In genomic region chr1:160205974-160206369, GRCh38 we compare ENCODE assay signal across 8 cellular contexts. TPM values are rescaled to one million over a fixed set of nuclear protein-coding genes. Genes with fewer than 3 reads are reported as not detected.
A peak's percentile ranks its signal among the peaks of the same experiment; 100 is the strongest.
DNase-seq lines count a peak whose midpoint lies in the region; ATAC-seq, FAIRE-seq and TF ChIP-seq lines count a peak whose summit lies in the region.

No MANE protein-coding gene starts in this region.

- H3K4me3 ChIP-seq in A549 (peak overlapping the region; percentile 88), foreskin fibroblast (ENCODE audit: low read depth in 1 of 2, low read length in 2 of 2) (peak overlapping the region; percentile 72 to 94), transverse colon (peak overlapping the region; percentile 50 to 99 (median 88))

- in situ Hi-C loops in transverse colon (cut with MboI; ENCODE audit: low pct_ligation_motif_present in 1 of 4, low pct_unique_long_range_greater_than_20kb in 1 of 4, low sequenced_read_pairs in 3 of 4), result no loop called here

- CTCF ChIA-PET in A549 (lab: Yijun Ruan, JAX), result interaction anchor here (1.1 to 7.6 kb wide), 6 partner anchors 8 to 104 kb away, joined by 3 to 86 read pairs (median 35); partner anchors contain the start of gene CASQ1

- H3K4me1 ChIP-seq in A549 (peaks cover 45% of the 10 kb centered on the region), transverse colon (peaks cover 17 to 57% (median 40%) of the 10 kb centered on the region in 4 donors)

- H3K36me3 ChIP-seq in transverse colon, result no peaks in the 10 kb centered on the region

- TF ChIP-seq EP300 in A549 (IDR thresholded peaks at IDR 0.05) (no peak), transverse colon (IDR thresholded peaks at IDR 0.05; ENCODE audit: low read depth) (no peak)

- H3K27me3 Mint-ChIP-seq in activated T-helper 1 cell treated with anti-CD3 and anti-CD28 coated beads, Interleukin-12 subunit alpha, Interleukin-12 subunit beta, Interleukin-2, Interleukin-4 antibody, amounts not matched to agents 30 ng/mL and 10 ng/mL and 1 ng/mL, durations not matched to agents 14 hours and 24 hours and 36 hours (ENCODE audit: insufficient read depth), result no peaks in the 10 kb centered on the region

- DNase-seq in A549 (ENCODE audit: low read depth in 1 of 2, low spot score in 1 of 2) (peak; percentile 48 to 66), NCI-H748 (lab: John Stamatoyannopoulos, UW; ENCODE audit: unreplicated experiment) (peak; percentile 47), foreskin fibroblast (peak; percentile 55 to 78), occipital lobe (lab: John Stamatoyannopoulos, UW) (peak; percentile 60), transverse colon (peak; percentile 47), NCI-H187 treated with DMSO at 0.1 percent for 48 hours (lab: John Stamatoyannopoulos, UW) (no peak)
- DNase-seq in activated T-helper 1 cell treated with anti-CD3 and anti-CD28 coated beads, Interleukin-12 subunit alpha, Interleukin-12 subunit beta, Interleukin-2, Interleukin-4 antibody, amounts not matched to agents 30 ng/mL and 10 ng/mL and 1 ng/mL, durations not matched to agents 14 hours and 24 hours and 36 hours (ENCODE audit: low spot score), result no peak

- POLR2A ChIA-PET in A549 (lab: Yijun Ruan, JAX), result no interaction called here

- peak overlapping the region; percentile 85 for H3K4me3 Mint-ChIP-seq in activated T-helper 1 cell treated with anti-CD3 and anti-CD28 coated beads, Interleukin-12 subunit alpha, Interleukin-12 subunit beta, Interleukin-2, Interleukin-4 antibody, amounts not matched to agents 30 ng/mL and 10 ng/mL and 1 ng/mL, durations not matched to agents 14 hours and 24 hours and 36 hours

- ATAC-seq in A549, result peak; percentile 68 to 76
- peak; percentile 37 for ATAC-seq in GM19467 (IDR thresholded peaks at IDR 0.05; ENCODE audit: unreplicated experiment)

- no peak for FAIRE-seq in A549 (lab: Jason Lieb, UNC)

- intact Hi-C loops in activated T-helper 1 cell treated with anti-CD3 and anti-CD28 coated beads, Interleukin-12 subunit alpha, Interleukin-12 subunit beta, Interleukin-2, Interleukin-4 antibody, amounts not matched to agents 30 ng/mL and 10 ng/mL and 1 ng/mL, durations not matched to agents 14 hours and 24 hours and 36 hours (cut with micrococcal nuclease), result loop anchor here (1.0 kb wide), 5 partner anchors 13 to 108 kb away; partner anchors contain the start of genes IGSF8 and PEX19
- intact Hi-C loops in transverse colon (cut with DNase I; ENCODE audit: low total_unique reads), result no loop called here

- H3K9me3 Mint-ChIP-seq in activated T-helper 1 cell treated with anti-CD3 and anti-CD28 coated beads, Interleukin-12 subunit alpha, Interleukin-12 subunit beta, Interleukin-2, Interleukin-4 antibody, amounts not matched to agents 30 ng/mL and 10 ng/mL and 1 ng/mL, durations not matched to agents 14 hours and 24 hours and 36 hours, result no peaks in the 10 kb centered on the region

- peaks cover 49% of the 10 kb centered on the region for H3K4me1 Mint-ChIP-seq in activated T-helper 1 cell treated with anti-CD3 and anti-CD28 coated beads, Interleukin-12 subunit alpha, Interleukin-12 subunit beta, Interleukin-2, Interleukin-4 antibody, amounts not matched to agents 30 ng/mL and 10 ng/mL and 1 ng/mL, durations not matched to agents 14 hours and 24 hours and 36 hours (ENCODE audit: low read depth)

- no peaks in the 10 kb centered on the region for H3K9me3 ChIP-seq in A549
- no peaks in the 10 kb centered on the region for H3K9me3 ChIP-seq in transverse colon

- H3K27ac Mint-ChIP-seq in activated T-helper 1 cell treated with anti-CD3 and anti-CD28 coated beads, Interleukin-12 subunit alpha, Interleukin-12 subunit beta, Interleukin-2, Interleukin-4 antibody, amounts not matched to agents 30 ng/mL and 10 ng/mL and 1 ng/mL, durations not matched to agents 14 hours and 24 hours and 36 hours, result peak overlapping the region; percentile 87

- TF ChIP-seq CTCF in A549 (IDR thresholded peaks at IDR 0.05), result no peak
- TF ChIP-seq CTCF in foreskin fibroblast (IDR thresholded peaks at IDR 0.05; ENCODE audit: low read depth, low read length), result no peak
- TF ChIP-seq CTCF in transverse colon (IDR thresholded peaks at IDR 0.05), result no peak

- peaks cover 17% of the 10 kb centered on the region for H3K36me3 Mint-ChIP-seq in activated T-helper 1 cell treated with anti-CD3 and anti-CD28 coated beads, Interleukin-12 subunit alpha, Interleukin-12 subunit beta, Interleukin-2, Interleukin-4 antibody, amounts not matched to agents 30 ng/mL and 10 ng/mL and 1 ng/mL, durations not matched to agents 14 hours and 24 hours and 36 hours (ENCODE audit: low read depth)

- no peak for TF ChIP-seq RAD21 in A549 (conservative IDR thresholded peaks at IDR 0.05 in 1 of 2, IDR thresholded peaks at IDR 0.05 in 1 of 2)

- H3K27me3 ChIP-seq in transverse colon, result no peaks in the 10 kb centered on the region

- H3K4me2 ChIP-seq in A549, result peak overlapping the region; percentile 98

- 2% methylated on average over 10 of the region's 10 CpGs for WGBS in A549 (ENCODE audit: missing lambda C conversion rate)
- WGBS in transverse colon (ENCODE audit: low coverage in 1 of 2), 2 donors, result 1% methylated on average over 10 of the region's 10 CpGs; no CpG with 5 or more reads in 1 of the 2 donors

- peak overlapping the region; percentile 89 to 96 for H3K27ac ChIP-seq in A549
- peak overlapping the region; percentile 85 to 97 (median 90) for H3K27ac ChIP-seq in transverse colon

- TF ChIP-seq POLR2A in A549 (IDR thresholded peaks at IDR 0.05; ENCODE audit: low read length) (no peak), transverse colon (IDR thresholded peaks at IDR 0.05) (no peak)

TF ChIP-seq in A549, 52 proteins besides CTCF, POLR2A, EP300 and RAD21 (continues in another document):
- 0 out of 2 replicates have a peak, but pooled peaks have one; percentile 9 for TF ChIP-seq MYC (IDR thresholded peaks at IDR 0.05; ENCODE audit: borderline replicate concordance, low read length)
- TF ChIP-seq ZSCAN20 (CRISPR knock-in tag; IDR thresholded peaks at IDR 0.05), result no peak
- no peak for TF ChIP-seq POLR2AphosphoS2 (conservative IDR thresholded peaks at IDR 0.05; ENCODE audit: low read length)
- TF ChIP-seq MAFK (IDR thresholded peaks at IDR 0.05; ENCODE audit: partially characterized antibody), result peak; percentile 59
- TF ChIP-seq NFE2L2 (conservative IDR thresholded peaks at IDR 0.05; ENCODE audit: low read length), result no peak
- TF ChIP-seq, protein P1, sequence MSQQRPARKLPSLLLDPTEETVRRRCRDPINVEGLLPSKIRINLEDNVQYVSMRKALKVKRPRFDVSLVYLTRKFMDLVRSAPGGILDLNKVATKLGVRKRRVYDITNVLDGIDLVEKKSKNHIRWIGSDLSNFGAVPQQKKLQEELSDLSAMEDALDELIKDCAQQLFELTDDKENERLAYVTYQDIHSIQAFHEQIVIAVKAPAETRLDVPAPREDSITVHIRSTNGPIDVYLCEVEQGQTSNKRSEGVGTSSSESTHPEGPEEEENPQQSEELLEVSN (IDR thresholded peaks at IDR 0.05; ENCODE audit: borderline replicate concordance, low read depth), result 0 out of 2 replicates have a peak, but pooled peaks have one; percentile 3
- TF ChIP-seq TP53 (CRISPR knock-in tag; IDR thresholded peaks at IDR 0.05), result no peak
- no peak for TF ChIP-seq CBX8 (IDR thresholded peaks at IDR 0.05)

RNA-seq across cellular contexts. Expression of gene PEA15, which starts 0.8 kb away (rescaled TPM):
- polyA plus RNA-seq in A549 (2011; rRNA removed) (115 and 130 TPM in 2 replicates), A549 (2017; fragmentation: RNase III; extraction: RNeasy Plus Mini Kit Qiagen cat#74134 plus additional on column Dnase treatment) (136 to 157 TPM (median 150 TPM) in 3 replicates)
- 149 and 158 TPM in 2 replicates for polyA plus RNA-seq in A549 (2012; cell fraction: cytosol; rRNA removed)
- polyA plus RNA-seq in A549 (2012; cell fraction: nucleus; rRNA removed), result 53.6 and 58.6 TPM in 2 replicates
- 73.9 and 80.8 TPM in 2 replicates for polyA minus RNA-seq in A549 (2011; rRNA and poly(A)+ RNA removed)
- total RNA-seq in activated T-helper 1 cell treated with anti-CD3 and anti-CD28 coated beads, Interleukin-12 subunit alpha, Interleukin-12 subunit beta, Interleukin-2, Interleukin-4 antibody, amounts not matched to agents 30 ng/mL and 10 ng/mL and 1 ng/mL, durations not matched to agents 14 hours and 24 hours and 36 hours, result 71.2 and 71.3 TPM in 2 replicates
- total RNA-seq in occipital lobe (99.0 TPM), transverse colon (10 to 100 TPM; 25.8 to 92.5 (median 27.3) TPM)

RNA-seq across cellular contexts. Expression of gene CASQ1, which starts 15.6 kb away (rescaled TPM):
- 0.04 and 0.08 TPM in 2 replicates for polyA plus RNA-seq in A549 (2011; rRNA removed)
- not detected in 2 replicates for polyA plus RNA-seq in A549 (2012; cell fraction: cytosol; rRNA removed)
- not detected in 2 replicates for polyA plus RNA-seq in A549 (2012; cell fraction: nucleus; rRNA removed)
- polyA plus RNA-seq in A549 (2017; fragmentation: RNase III; extraction: RNeasy Plus Mini Kit Qiagen cat#74134 plus additional on column Dnase treatment), result 0.04 TPM in 1 of 3 replicates, not detected in the others
- 0.41 TPM in 1 of 2 replicates, not detected in the other for polyA minus RNA-seq in A549 (2011; rRNA and poly(A)+ RNA removed)
- not detected in 2 replicates for total RNA-seq in activated T-helper 1 cell treated with anti-CD3 and anti-CD28 coated beads, Interleukin-12 subunit alpha, Interleukin-12 subunit beta, Interleukin-2, Interleukin-4 antibody, amounts not matched to agents 30 ng/mL and 10 ng/mL and 1 ng/mL, durations not matched to agents 14 hours and 24 hours and 36 hours
- 3.4 TPM for total RNA-seq in occipital lobe
- total RNA-seq in transverse colon, result under 1 TPM in 2 of 4 donors, not detected in 2; 0.55 to 0.95 TPM

RNA-seq across cellular contexts. Expression of gene ATP1A4, which starts 54.6 kb away (rescaled TPM):
- not detected in 2 replicates for polyA plus RNA-seq in A549 (2011; rRNA removed)
- not detected in 2 replicates for polyA plus RNA-seq in A549 (2012; cell fraction: cytosol; rRNA removed)
- not detected in 2 replicates for polyA plus RNA-seq in A549 (2012; cell fraction: nucleus; rRNA removed)
- polyA plus RNA-seq in A549 (2017; fragmentation: RNase III; extraction: RNeasy Plus Mini Kit Qiagen cat#74134 plus additional on column Dnase treatment), result not detected in 3 replicates
- polyA minus RNA-seq in A549 (2011; rRNA and poly(A)+ RNA removed), result not detected in 2 replicates
- total RNA-seq in activated T-helper 1 cell treated with anti-CD3 and anti-CD28 coated beads, Interleukin-12 subunit alpha, Interleukin-12 subunit beta, Interleukin-2, Interleukin-4 antibody, amounts not matched to agents 30 ng/mL and 10 ng/mL and 1 ng/mL, durations not matched to agents 14 hours and 24 hours and 36 hours, result not detected in 2 replicates
- 0.31 TPM for total RNA-seq in occipital lobe
- total RNA-seq in transverse colon, result under 1 TPM in 1 of 4 donors, not detected in 3; 0.20 TPM

RNA-seq across cellular contexts. Expression of gene DCAF8, which starts 56.4 kb away (rescaled TPM):
- 103 and 113 TPM in 2 replicates for polyA plus RNA-seq in A549 (2011; rRNA removed)
- polyA plus RNA-seq in A549 (2012; cell fraction: cytosol; rRNA removed), result 47.7 TPM in 2 replicates
- 192 and 224 TPM in 2 replicates for polyA plus RNA-seq in A549 (2012; cell fraction: nucleus; rRNA removed)
- polyA plus RNA-seq in A549 (2017; fragmentation: RNase III; extraction: RNeasy Plus Mini Kit Qiagen cat#74134 plus additional on column Dnase treatment), result 67.4 to 69.8 TPM (median 69.8 TPM) in 3 replicates
- polyA minus RNA-seq in A549 (2011; rRNA and poly(A)+ RNA removed), result 85.5 and 94.8 TPM in 2 replicates
- 112 and 117 TPM in 2 replicates for total RNA-seq in activated T-helper 1 cell treated with anti-CD3 and anti-CD28 coated beads, Interleukin-12 subunit alpha, Interleukin-12 subunit beta, Interleukin-2, Interleukin-4 antibody, amounts not matched to agents 30 ng/mL and 10 ng/mL and 1 ng/mL, durations not matched to agents 14 hours and 24 hours and 36 hours
- total RNA-seq in occipital lobe, result 64.6 TPM
- total RNA-seq in transverse colon, result 100 to 1,000 TPM; 128 to 279 (median 137) TPM

Comparison
In these comparisons a context has a peak if more than half of its experiments do, and no peak if none do; other contexts are left out.
1. DNase-seq: peak in A549 (2 of 2), NCI-H748 (single experiment), foreskin fibroblast (2 of 2), occipital lobe (single experiment) and transverse colon (single experiment); none in activated T-helper 1 cell treated with anti-CD3 and anti-CD28 coated beads, Interleukin-12 subunit alpha, Interleukin-12 subunit beta, Interleukin-2, Interleukin-4 antibody, amounts not matched to agents 30 ng/mL and 10 ng/mL and 1 ng/mL, durations not matched to agents 14 hours and 24 hours and 36 hours (single experiment) and NCI-H187 treated with DMSO at 0.1 percent for 48 hours (single experiment).
2. Peak in every context shown above with its lines, with median percentiles within 50 percentile points of each other: H3K4me3 ChIP-seq.